25 cellular contexts compared by ENCODE assay signal in the genomic region with DNA sequence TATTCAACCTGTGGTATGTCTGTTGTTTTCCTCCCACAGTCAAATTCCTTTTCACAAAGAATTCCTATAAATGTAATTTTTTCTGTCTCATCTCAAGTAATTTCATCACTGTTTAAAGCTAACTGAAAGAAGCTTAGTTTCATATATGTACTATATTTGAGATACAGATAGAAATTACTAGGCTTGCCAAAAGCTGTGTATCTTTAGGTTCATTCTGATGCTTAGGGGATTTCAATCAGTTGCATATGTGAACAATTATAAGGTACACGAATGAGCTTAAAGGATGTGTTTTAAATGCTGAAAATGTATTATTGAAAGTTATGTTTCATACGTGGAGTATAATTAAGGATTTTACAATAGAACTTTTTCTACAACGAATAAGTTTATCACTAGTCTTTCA. TPM values are rescaled to one million over a fixed set of nuclear protein-coding genes. Genes with fewer than 3 reads are reported as not detected.
"Had no signal": no experiment of that assay in that cellular context is flagged by ENCODE, and none has a peak within 500 bp of the region (broad histone marks: within the 10 kb centered on the region; RNA-seq: fewer than 3 reads in every experiment).

No MANE protein-coding gene starts in this region.

- H3K4me3 ChIP-seq: SJSA1, SK-N-MC had no signal

- H3K27ac ChIP-seq: SJSA1, SK-N-MC had no signal

- ATAC-seq: HepG2 had no signal

- DNase-seq: IMR-90, Kasumi-1, KG1, MM.1S, NCI-H1092 treated with DMSO at 0.1 percent for 48 hours, NCI-H1436, NCI-H187, NCI-H2029, NCI-H2081 treated with DMSO at 0.1 percent for 48 hours, NCI-H2171, NCI-H226, NCI-H446, NCI-H510A, NCI-H524 treated with DMSO at 0.1 percent for 48 hours, NCI-H69, NCI-H774, Right ventricle myocardium superior, RPMI8226, SIG-M5 had no signal

- H3K36me3 ChIP-seq: SJSA1 had no signal

- H3K4me1 ChIP-seq: SJSA1 had no signal

- H3K9me3 ChIP-seq: SJSA1 had no signal

- H3K27me3 ChIP-seq: SJSA1 had no signal

RNA-seq across cellular contexts. Expression of a gene that starts 59.2 kb away (rescaled TPM):
- total RNA-seq: HepG2; HT1080; IMR-90; M059J; SJSA1; T-helper 1 cell treated with Interleukin-12 subunit alpha and Interleukin-12 subunit beta and Interleukin-4 antibody, amounts not matched to agents 30 ng/mL and 1 ng/mL, for 36 hours had no signal
- polyA plus RNA-seq: IMR-90 had no signal
